Comparison of ENCODE assay signal across 1 cellular context in genomic region chr22:41528938-41529561, GRCh38.
TF ChIP-seq lines count a peak whose summit lies in the region.

No MANE protein-coding gene starts in this region.

TF ChIP-seq in HCT116, 20 proteins besides CTCF, POLR2A, EP300 and RAD21 (continued from another document):
- TF ChIP-seq ZBTB33 (IDR thresholded peaks at IDR 0.05; ENCODE audit: extremely low read depth, insufficient replicate concordance, low read length), result no peak
- no peak for TF ChIP-seq EZH2phosphoT487 (IDR thresholded peaks at IDR 0.05; ENCODE audit: borderline replicate concordance)
- no peak for TF ChIP-seq EZH2 (IDR thresholded peaks at IDR 0.05)
